Comparison of ENCODE assay signal across 26 cellular contexts in genomic region chr4:7343353-7343655, GRCh38.
"Had no signal": no experiment of that assay in that cellular context is flagged by ENCODE, and none has a peak within 500 bp of the region (broad histone marks: within the 10 kb centered on the region; RNA-seq: fewer than 3 reads in every experiment).

No MANE protein-coding gene starts in this region.

- H3K4me1 ChIP-seq: left lung, neural progenitor cell, pancreas, prostate gland, stomach, suprapubic skin, vagina had no signal

- H3K27ac ChIP-seq: left lung, neural progenitor cell, pancreas, prostate gland, skin epidermis, stomach, suprapubic skin, vagina had no signal

- ATAC-seq: left colon; left lung; natural killer cell; pancreas; right cardiac atrium; stimulated activated naive B cell treated with anti-CD40 and anti-IgM and Interleukin-4, amounts not matched to agents 10 μg/mL and 1 μg/mL and 100 μg/mL, for 72 hours; stimulated activated naive CD8-positive, alpha-beta T cell treated with anti-CD3 and anti-CD28 coated beads, Interleukin-15, Interleukin-2, amounts not matched to agents 100 U/mL and 50 U/mL, for 24 hours had no signal

- H3K9me3 ChIP-seq: pancreas, prostate gland, vagina had no signal

- H3K27me3 ChIP-seq: left lung, neural progenitor cell, pancreas, stomach, suprapubic skin, tibial nerve, vagina had no signal

- DNase-seq: immature natural killer cell; islet precursor cell; kidney glomerular epithelial cell; left colon; mesendoderm; naive B cell; natural killer cell; nephron progenitor cell; retina; right cardiac atrium; stimulated activated CD4-positive, alpha-beta T cell treated with anti-CD3 and anti-CD28 coated beads, Interleukin-12 subunit alpha, Interleukin-12 subunit beta, amount 100 ng/mL, for 4 hours; stimulated activated CD4-positive, alpha-beta T cell treated with anti-CD3 and anti-CD28 coated beads, Interleukin-15, amount 100 ng/mL, for 24 hours; stimulated activated CD4-positive, alpha-beta T cell treated with anti-CD3 and anti-CD28 coated beads, Interleukin-2, amount 100 ng/mL, for 24 hours; stimulated activated CD4-positive, alpha-beta T cell treated with anti-CD3 and anti-CD28 coated beads, Interleukin-4, amount 100 ng/mL, for 1 hour; stimulated activated naive B cell treated with anti-CD40 and anti-IgM and Interleukin-4, amounts not matched to agents 10 μg/mL and 1 μg/mL and 100 μg/mL, for 72 hours; stimulated activated naive CD8-positive, alpha-beta T cell treated with anti-CD3 and anti-CD28 coated beads, Interleukin-15, Interleukin-2, amounts not matched to agents 100 U/mL and 50 U/mL, for 24 hours; stomach had no signal

- H3K4me3 ChIP-seq: left lung, lung, neural progenitor cell, pancreas, prostate gland, skin epidermis, stomach, suprapubic skin, tibial nerve, vagina had no signal

- H3K36me3 ChIP-seq: left lung, neural progenitor cell, pancreas, prostate gland, stomach, suprapubic skin, tibial nerve, vagina had no signal
